11 cellular contexts compared by ENCODE assay signal in genomic region chr6:106858653-106859092, GRCh38.
DNase-seq lines count a peak whose midpoint lies in the region; ATAC-seq and TF ChIP-seq lines count a peak whose summit lies in the region.
"Had no signal": no experiment of that assay in that cellular context is flagged by ENCODE, and none has a peak within 500 bp of the region (broad histone marks: within the 10 kb centered on the region; RNA-seq: fewer than 3 reads in every experiment).

No MANE protein-coding gene starts in this region.

- H4K20me1 ChIP-seq in IMR-90 (ENCODE audit: insufficient read depth, low read length) (no peaks in the 10 kb centered on the region), mammary epithelial cell (ENCODE audit: insufficient read depth, low read length) (no peaks in the 10 kb centered on the region)

- no peak for TF ChIP-seq POLR2A in IMR-90 (IDR thresholded peaks at IDR 0.05; ENCODE audit: low read depth, low read length)
- no peak for TF ChIP-seq POLR2A in stomach (IDR thresholded peaks at IDR 0.05)

- H2AK5ac ChIP-seq in IMR-90 (ENCODE audit: low read depth, low read length) = no peak overlapping the region

- 20% methylated on average over 2 of the region's 3 CpGs; no CpG with 5 or more reads in 1 of the 2 experiments for WGBS in IMR-90 (ENCODE audit: extremely low coverage in 2 of 2, insufficient read length in 1 of 2), 2 experiments
- 45% methylated on average over 2 of the region's 3 CpGs for WGBS in mammary epithelial cell (ENCODE audit: low coverage, missing lambda C conversion rate)
- 49 to 69% (median 63%) methylated on average over 3 of the region's 3 CpGs for WGBS in stomach, 5 donors

- H2BK5ac ChIP-seq in IMR-90 (ENCODE audit: low read depth, low read length, poor library complexity, severe bottlenecking) = no peak overlapping the region

- BruUV-seq in IMR-90 (replicated peaks; lab: Mats Ljungman, UMichigan) = no TSS peak
- no TSS peak for BruUV-seq in mammary epithelial cell (replicated peaks; lab: Mats Ljungman, UMichigan)

- H2AFZ ChIP-seq in IMR-90 (replicated peaks; ENCODE audit: low read length, poor library complexity) (no peak overlapping the region), mammary epithelial cell (ENCODE audit: low read depth, low read length) (peak overlapping the region; percentile 42)

- no peaks in the 10 kb centered on the region for H3K79me1 ChIP-seq in IMR-90 (ENCODE audit: low read depth in 1 of 2, low read length in 2 of 2)

- CTCF ChIA-PET in IMR-90 (lab: Yijun Ruan, JAX) = no interaction called here
- CTCF ChIA-PET in mammary epithelial cell (lab: Charles Lee; ENCODE audit: low non-redundant PET) = no interaction called here

- H3K23ac ChIP-seq in IMR-90 (ENCODE audit: low read depth, low read length) = no peak overlapping the region

- dilution Hi-C loops in IMR-90 (cut with HindIII; ENCODE audit: low sequenced_read_pairs, unreplicated experiment) (no loop called here), mammary epithelial cell (cut with HindIII; ENCODE audit: low sequenced_read_pairs) (no loop called here)

- H2BK15ac ChIP-seq in IMR-90 (ENCODE audit: low read depth, low read length) = no peak overlapping the region

- TF ChIP-seq CTCF in IMR-90 (conservative IDR thresholded peaks at IDR 0.05; ENCODE audit: low read depth, low read length) (no peak), mammary epithelial cell (conservative IDR thresholded peaks at IDR 0.05 in 1 of 2, IDR thresholded peaks at IDR 0.05 in 1 of 2; ENCODE audit: extremely low read depth in 1 of 2, insufficient read depth in 1 of 2, low read depth in 1 of 2, low read length in 2 of 2) (no peak), stomach (IDR thresholded peaks at IDR 0.05) (no peak)

- H3K27ac ChIP-seq in IMR-90 (ENCODE audit: insufficient read depth, low read length) (no peak overlapping the region), mammary epithelial cell (ENCODE audit: insufficient read depth, low read depth, low read length) (peak overlapping the region; percentile 52), stomach (no peak overlapping the region)

- no peaks in the 10 kb centered on the region for H3K9me1 ChIP-seq in IMR-90 (ENCODE audit: insufficient read depth, low read length)

- intact Hi-C loops in IMR-90 (cut with micrococcal nuclease) = no loop called here
- intact Hi-C loops in mammary epithelial cell (cut with micrococcal nuclease) = no loop called here
- intact Hi-C loops in left colon (cut with DNase I, micrococcal nuclease) = no loop called here
- intact Hi-C loops in stomach (cut with DNase I; ENCODE audit: low total_unique reads) = no loop called here

- H3K9ac ChIP-seq in IMR-90 (ENCODE audit: low read depth, low read length) (no peak overlapping the region), mammary epithelial cell (ENCODE audit: insufficient read depth, low read length) (no peak overlapping the region)

- in situ Hi-C loops in IMR-90 (cut with MboI; ENCODE audit: low sequenced_read_pairs) (no loop called here), mammary epithelial cell (cut with MboI; ENCODE audit: low sequenced_read_pairs in 2 of 2) (no loop called here)

- TF ChIP-seq EP300 in stomach (IDR thresholded peaks at IDR 0.05) = no peak

- H3K4me1 ChIP-seq in IMR-90 (ENCODE audit: control insufficient read depth, insufficient read depth, low read length) = no peaks in the 10 kb centered on the region
- peaks cover 20% of the 10 kb centered on the region for H3K4me1 ChIP-seq in mammary epithelial cell (ENCODE audit: insufficient read depth, low read length)
- peaks cover 0 to 3% (median 0%) of the 10 kb centered on the region in 4 donors for H3K4me1 ChIP-seq in stomach

- H4K5ac ChIP-seq in IMR-90 (ENCODE audit: low read depth, low read length) = no peak overlapping the region

- no peak overlapping the region for H3K18ac ChIP-seq in IMR-90 (ENCODE audit: low read depth, low read length)

- POLR2A ChIA-PET in IMR-90 (lab: Charles Lee; ENCODE audit: unreplicated experiment) = no interaction called here

- DNase-seq in AG08396 (ENCODE audit: low spot score) = peak; percentile 21
- peak; percentile 20 for DNase-seq in IMR-90
- peak; percentile 93 for DNase-seq in mammary epithelial cell
- peak; percentile 61 to 64 for DNase-seq in left colon
- no peak for DNase-seq in T-helper 1 cell
- DNase-seq in stimulated activated naive CD8-positive, alpha-beta T cell treated with anti-CD3 and anti-CD28 coated beads, Interleukin-15, Interleukin-2, amounts not matched to agents 100 U/mL and 50 U/mL, for 24 hours = no peak
- no peak for DNase-seq in stomach
- DNase-seq: C1 segment of cervical spinal cord; MV-4-11; stimulated activated naive CD4-positive, alpha-beta T cell had no signal

- no peak overlapping the region for H3K56ac ChIP-seq in IMR-90 (ENCODE audit: extremely low read depth, insufficient read depth, low read length)

- ATAC-seq in IMR-90 (ENCODE audit: low read depth) (peak; percentile 42; the same call in 1 of the 2 replicates), left colon (peak; percentile 90), HG03280 (IDR thresholded peaks at IDR 0.05; ENCODE audit: unreplicated experiment) (no peak)
- no peak for ATAC-seq in stimulated activated naive CD8-positive, alpha-beta T cell treated with anti-CD3 and anti-CD28 coated beads, Interleukin-15, Interleukin-2, amounts not matched to agents 100 U/mL and 50 U/mL, for 24 hours

- no peak overlapping the region for H2BK120ac ChIP-seq in IMR-90 (ENCODE audit: low read depth, low read length)

- H3K4me2 ChIP-seq in IMR-90 (ENCODE audit: low read depth, low read length) (no peak overlapping the region), mammary epithelial cell (ENCODE audit: insufficient read depth, low read depth, low read length) (peak overlapping the region; percentile 11)

- no peak overlapping the region for H2AK9ac ChIP-seq in IMR-90 (replicated peaks; ENCODE audit: low read depth, low read length, poor library complexity)

- no peak overlapping the region for H2BK20ac ChIP-seq in IMR-90 (ENCODE audit: low read depth, low read length)

- H3K14ac ChIP-seq in IMR-90 (replicated peaks; ENCODE audit: low read depth, low read length) = no peak overlapping the region

- H4K91ac ChIP-seq in IMR-90 (ENCODE audit: insufficient read depth, low read depth, low read length) = no peak overlapping the region

- no peaks in the 10 kb centered on the region for H3K9me3 ChIP-seq in IMR-90 (ENCODE audit: control insufficient read depth, insufficient read depth, low read length)
- H3K9me3 ChIP-seq in mammary epithelial cell (replicated peaks; ENCODE audit: insufficient read depth, low read length) = no peaks in the 10 kb centered on the region
- H3K9me3 ChIP-seq in stomach = peaks cover 0 to 16% (median 5%) of the 10 kb centered on the region in 4 donors

- H3K4me3 ChIP-seq in IMR-90 (ENCODE audit: insufficient read depth, low read depth, low read length) = no peak overlapping the region
- H3K4me3 ChIP-seq in mammary epithelial cell (replicated peaks in 1 of 3; ENCODE audit: insufficient read depth in 1 of 3, low read depth in 2 of 3, low read length in 3 of 3) = no peak overlapping the region
- H3K4me3 ChIP-seq in stomach = no peak overlapping the region

- no peak overlapping the region for H3K4ac ChIP-seq in IMR-90 (ENCODE audit: low read depth, low read length)

- H3K27me3 ChIP-seq in IMR-90 (ENCODE audit: control insufficient read depth, insufficient read depth, low read length) (no peaks in the 10 kb centered on the region; the same call in 1 of the 2 replicates), mammary epithelial cell (ENCODE audit: insufficient read depth, low read length) (no peaks in the 10 kb centered on the region), stomach (no peaks in the 10 kb centered on the region)

- no peaks in the 10 kb centered on the region for H3K79me2 ChIP-seq in mammary epithelial cell (ENCODE audit: insufficient read depth, low read length)

- TF ChIP-seq RAD21 in IMR-90 (IDR thresholded peaks at IDR 0.05; ENCODE audit: low read length) = no peak

- H4K8ac ChIP-seq in IMR-90 (ENCODE audit: low read depth in 2 of 2, low read length in 2 of 2) = no peak overlapping the region

- H3K36me3 ChIP-seq in IMR-90 (ENCODE audit: control insufficient read depth, insufficient read depth, low read length) (no peaks in the 10 kb centered on the region), mammary epithelial cell (ENCODE audit: insufficient read depth, low read length) (no peaks in the 10 kb centered on the region), stomach (no peaks in the 10 kb centered on the region)

TF ChIP-seq in IMR-90, 13 proteins besides CTCF, POLR2A, EP300 and RAD21:
- TF ChIP-seq NFE2L2 (IDR thresholded peaks at IDR 0.05; ENCODE audit: low read depth, low read length) (no peak), RCOR1 (IDR thresholded peaks at IDR 0.05; ENCODE audit: insufficient replicate concordance, low read length) (no peak)

Comparison
In these comparisons a context has a peak if more than half of its experiments do, and no peak if none do; other contexts are left out.
1. DNase-seq: peak in AG08396 (single experiment), IMR-90 (single experiment), mammary epithelial cell (single experiment) and left colon (2 of 2); none in T-helper 1 cell (0 of 5), stimulated activated naive CD8-positive, alpha-beta T cell treated with anti-CD3 and anti-CD28 coated beads, Interleukin-15, Interleukin-2, amounts not matched to agents 100 U/mL and 50 U/mL, for 24 hours (single experiment) and stomach (single experiment).
2. ATAC-seq: peak in IMR-90 (single experiment) and left colon (single experiment); none in stimulated activated naive CD8-positive, alpha-beta T cell treated with anti-CD3 and anti-CD28 coated beads, Interleukin-15, Interleukin-2, amounts not matched to agents 100 U/mL and 50 U/mL, for 24 hours (single experiment) and HG03280 (single experiment).